16 cellular contexts compared by ENCODE assay signal in the genomic region with DNA sequence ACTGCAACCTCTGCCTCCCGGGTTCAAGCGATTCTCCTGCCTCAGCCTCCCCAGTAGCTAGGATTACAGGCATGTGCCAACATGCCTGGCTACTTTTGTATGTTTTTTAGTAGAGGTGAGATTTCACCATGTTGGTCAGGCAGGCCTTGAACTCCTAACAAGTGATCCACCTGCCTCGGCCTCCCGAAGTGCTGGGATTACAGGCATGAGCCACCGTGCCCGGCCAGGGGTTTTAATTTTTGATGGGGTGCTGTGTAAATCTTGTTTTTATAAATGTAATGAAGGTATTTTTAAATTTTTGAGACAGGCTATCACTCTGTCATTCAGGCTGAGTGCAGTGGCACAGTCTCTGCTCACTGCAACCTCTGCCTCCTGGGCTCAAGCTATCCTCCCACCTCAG. TPM values are rescaled to one million over a fixed set of nuclear protein-coding genes. Genes with fewer than 3 reads are reported as not detected.
"Had no signal": no experiment of that assay in that cellular context is flagged by ENCODE, and none has a peak within 500 bp of the region (broad histone marks: within the 10 kb centered on the region; RNA-seq: fewer than 3 reads in every experiment).

No MANE protein-coding gene starts in this region.

RNA-seq across cellular contexts. Expression of gene MFRP, which starts 58.9 kb away (rescaled TPM):
- total RNA-seq: colonic mucosa, dermis microvascular lymphatic vessel endothelial cell, endodermal cell, esophagus mucosa, esophagus squamous epithelium, gastrocnemius medialis, heart right ventricle, kidney epithelial cell, left cardiac atrium, left lung, left ventricle myocardium superior, lower leg skin, lower lobe of right lung, mesenteric fat pad, mononuclear cell, mucosa of gallbladder had no signal
